Comparison of ENCODE assay signal across 16 cellular contexts in genomic region chr5:10710513-10711128, GRCh38.
"Had no signal": no experiment of that assay in that cellular context is flagged by ENCODE, and none has a peak within 500 bp of the region (broad histone marks: within the 10 kb centered on the region; RNA-seq: fewer than 3 reads in every experiment).

No MANE protein-coding gene starts in this region.

- H3K4me1 ChIP-seq: parathyroid adenoma, uterus had no signal

- ATAC-seq: activated T-cell treated with anti-CD3 and anti-CD28 coated beads, Interleukin-2, amount 50 U/mL, for 4 hours; foreskin keratinocyte; left colon; mucosa of descending colon; naive thymus-derived CD8-positive, alpha-beta T cell had no signal

- H2AFZ ChIP-seq: parathyroid adenoma had no signal

- H3K4me3 ChIP-seq: lung, mucosa of descending colon, SK-N-MC, uterus had no signal

- H3K9me3 Mint-ChIP-seq: activated T-cell treated with anti-CD3 and anti-CD28 coated beads, Interleukin-2, amount 50 U/mL, for 4 hours; naive thymus-derived CD8-positive, alpha-beta T cell had no signal

- H3K27me3 ChIP-seq: foreskin keratinocyte, uterus had no signal

- H3K27ac ChIP-seq: foreskin keratinocyte, parathyroid adenoma, SK-N-MC had no signal

- H3K27me3 Mint-ChIP-seq: naive thymus-derived CD8-positive, alpha-beta T cell had no signal

- H3K36me3 ChIP-seq: uterus had no signal

- H3K9me3 ChIP-seq: mucosa of descending colon, uterus had no signal

- H3K4me3 Mint-ChIP-seq: activated T-cell treated with anti-CD3 and anti-CD28 coated beads, Interleukin-2, amount 50 U/mL, for 4 hours; naive thymus-derived CD8-positive, alpha-beta T cell had no signal

- DNase-seq: activated CD4-positive, alpha-beta T cell treated with anti-CD3 and anti-CD28 coated beads for 48 hours; activated naive CD4-positive, alpha-beta T cell; activated T-cell treated with anti-CD3 and anti-CD28 coated beads, Interleukin-2, amount 50 U/mL, for 4 hours; amygdala; foreskin keratinocyte; head of caudate nucleus; left colon; mucosa of descending colon; naive thymus-derived CD8-positive, alpha-beta T cell; stimulated activated CD4-positive, alpha-beta T cell treated with anti-CD3 and anti-CD28 coated beads, Interleukin-15, amount 100 ng/mL, for 24 hours; stimulated activated CD4-positive, alpha-beta T cell treated with anti-CD3 and anti-CD28 coated beads, Interleukin-4, amount 100 ng/mL, for 4 hours; T-helper 1 cell; uterus had no signal

- H3K9ac ChIP-seq: parathyroid adenoma had no signal
